Comparison of ENCODE assay signal across 1 cellular context in genomic region chr22:38768036-38768435, GRCh38.
TF ChIP-seq lines count a peak whose summit lies in the region.

No MANE protein-coding gene starts in this region.

TF ChIP-seq in GM23338, 12 proteins besides CTCF, POLR2A, EP300 and RAD21:
- no peak for TF ChIP-seq ZNF331 (CRISPR knock-in tag; IDR thresholded peaks at IDR 0.05; ENCODE audit: low read depth)
